In genomic region chr2:166269322-166269721, GRCh38 we compare ENCODE assay signal across 35 cellular contexts.
"Had no signal": no experiment of that assay in that cellular context is flagged by ENCODE, and none has a peak within 500 bp of the region (broad histone marks: within the 10 kb centered on the region; RNA-seq: fewer than 3 reads in every experiment).

No MANE protein-coding gene starts in this region.

- H3K27me3 ChIP-seq: MG63 had no signal

- H3K4me3 ChIP-seq: MG63 had no signal

- H3K9me3 ChIP-seq: MG63 had no signal

- H3K27ac ChIP-seq: KMS-11 had no signal

- H3K9ac ChIP-seq: KMS-11 had no signal

- H3K4me2 ChIP-seq: KMS-11 had no signal

- DNase-seq: Karpas-422, Kasumi-1, MG63, MM.1S, MV-4-11, NCI-H1048, NCI-H1092, NCI-H1092 treated with DMSO at 0.1 percent for 48 hours, NCI-H1105, NCI-H1105 treated with DMSO at 0.1 percent for 48 hours, NCI-H1417, NCI-H1417 treated with DMSO at 0.1 percent for 48 hours, NCI-H1436, NCI-H1436 treated with DMSO at 0.1 percent for 48 hours, NCI-H146, NCI-H1694, NCI-H1694 treated with DMSO at 0.1 percent for 48 hours, NCI-H187, NCI-H187 treated with DMSO at 0.1 percent for 48 hours, NCI-H1930, NCI-H2029, NCI-H2029 treated with DMSO at 0.1 percent for 48 hours, NCI-H2081, NCI-H2081 treated with DMSO at 0.1 percent for 48 hours, NCI-H2107, NCI-H2171, NCI-H2171 treated with DMSO at 0.1 percent for 48 hours, NCI-H2227 treated with DMSO at 0.1 percent for 48 hours, NCI-H226, NCI-H345, NCI-H446, NCI-H446 treated with DMSO at 0.1 percent for 48 hours, NCI-H510A, NCI-H510A treated with DMSO at 0.1 percent for 48 hours had no signal

- H3K36me3 ChIP-seq: MG63 had no signal
